In the genomic region with DNA sequence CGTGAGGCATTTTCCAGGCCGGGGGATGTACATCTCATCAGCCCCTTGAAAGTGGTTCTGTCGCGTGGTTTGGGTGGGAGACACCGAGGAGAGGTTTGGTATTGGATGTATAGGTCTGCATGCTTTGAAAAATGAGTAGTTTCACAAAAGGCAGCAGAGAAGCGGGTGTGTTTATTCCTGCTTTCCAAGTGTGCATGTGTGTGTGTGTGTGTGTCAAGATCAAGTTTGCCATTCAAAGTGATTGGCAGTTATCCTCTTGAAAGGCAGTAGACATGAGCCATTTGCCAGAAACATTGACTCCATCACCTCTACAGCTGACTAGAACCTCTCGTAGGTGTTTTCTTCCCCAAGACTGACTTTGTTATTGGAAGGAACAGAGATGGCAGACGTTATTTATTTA, we compare ENCODE assay signal across 24 cellular contexts.
"Had no signal": no experiment of that assay in that cellular context is flagged by ENCODE, and none has a peak within 500 bp of the region (broad histone marks: within the 10 kb centered on the region; RNA-seq: fewer than 3 reads in every experiment).

No MANE protein-coding gene starts in this region.

- H3K27ac Mint-ChIP-seq: activated CD4-positive, alpha-beta memory T cell treated with anti-CD3 and anti-CD28 coated beads for 36 hours; activated naive CD8-positive, alpha-beta T cell treated with anti-CD3 and anti-CD28 coated beads, Interleukin-2, amount 10 ng/mL, durations not matched to agents 7 days and 5 days; nephron progenitor cell; T-helper 1 cell treated with Interleukin-12 subunit alpha and Interleukin-12 subunit beta and Interleukin-4 antibody, amounts not matched to agents 30 μg/mL and 1 μg/mL, for 36 hours had no signal

- H3K36me3 Mint-ChIP-seq: activated CD4-positive, alpha-beta memory T cell treated with anti-CD3 and anti-CD28 coated beads for 36 hours; activated naive CD8-positive, alpha-beta T cell treated with anti-CD3 and anti-CD28 coated beads, Interleukin-2, amount 10 ng/mL, durations not matched to agents 7 days and 5 days had no signal

- H3K4me1 ChIP-seq: prostate gland, right atrium auricular region, transverse colon had no signal

- H3K27ac ChIP-seq: cardiac muscle cell, prostate gland, right atrium auricular region, spleen, transverse colon had no signal

- H3K9me3 ChIP-seq: mucosa of descending colon, prostate gland, right atrium auricular region, spleen, transverse colon had no signal

- FAIRE-seq: endothelial cell of umbilical vein, urothelium cell line had no signal

- DNase-seq: activated CD4-positive, alpha-beta memory T cell treated with anti-CD3 and anti-CD28 coated beads for 36 hours; activated CD4-positive, alpha-beta T cell treated with anti-CD3 and anti-CD28 coated beads for 48 hours; activated CD4-positive, CD25-positive, alpha-beta regulatory T cell; activated naive CD4-positive, alpha-beta T cell treated with Interleukin-2 at 50 U/mL for 16 hours; activated naive CD8-positive, alpha-beta T cell treated with anti-CD3 and anti-CD28 coated beads, Interleukin-2, amount 10 ng/mL, durations not matched to agents 7 days and 5 days; activated T-cell treated with anti-CD3 and anti-CD28 coated beads, Interleukin-2, amount 50 U/mL, for 48 hours; amniotic stem cell; dermis blood vessel endothelial cell; effector memory CD4-positive, alpha-beta T cell; foreskin melanocyte; mesenchymal stem cell; mucosa of descending colon; nephron progenitor cell; spleen; stimulated activated CD4-positive, alpha-beta T cell treated with anti-CD3 and anti-CD28 coated beads, Interleukin-4, amount 100 ng/mL, for 1 hour; stimulated activated naive CD8-positive, alpha-beta T cell treated with anti-CD3 and anti-CD28 coated beads, Interleukin-15, Interleukin-2, amounts not matched to agents 100 U/mL and 50 U/mL, for 24 hours; T1000; transverse colon had no signal

- H3K36me3 ChIP-seq: cardiac muscle cell, prostate gland, right atrium auricular region, spleen, transverse colon had no signal

- H3K27me3 ChIP-seq: cardiac muscle cell, right atrium auricular region had no signal

- H3K4me3 ChIP-seq: cardiac muscle cell, mucosa of descending colon, prostate gland, right atrium auricular region, spleen, transverse colon had no signal

- H3K4me3 Mint-ChIP-seq: activated CD4-positive, alpha-beta memory T cell treated with anti-CD3 and anti-CD28 coated beads for 36 hours; activated naive CD8-positive, alpha-beta T cell treated with anti-CD3 and anti-CD28 coated beads, Interleukin-2, amount 10 ng/mL, durations not matched to agents 7 days and 5 days; nephron progenitor cell; T-helper 1 cell treated with Interleukin-12 subunit alpha and Interleukin-12 subunit beta and Interleukin-4 antibody, amounts not matched to agents 30 μg/mL and 1 μg/mL, for 36 hours had no signal

- H3K9me3 Mint-ChIP-seq: activated CD4-positive, alpha-beta memory T cell treated with anti-CD3 and anti-CD28 coated beads for 36 hours; activated naive CD8-positive, alpha-beta T cell treated with anti-CD3 and anti-CD28 coated beads, Interleukin-2, amount 10 ng/mL, durations not matched to agents 7 days and 5 days; nephron progenitor cell; T-helper 1 cell treated with Interleukin-12 subunit alpha and Interleukin-12 subunit beta and Interleukin-4 antibody, amounts not matched to agents 30 μg/mL and 1 μg/mL, for 36 hours had no signal
